ENCODE assay signal across 19 cellular contexts in the genomic region with DNA sequence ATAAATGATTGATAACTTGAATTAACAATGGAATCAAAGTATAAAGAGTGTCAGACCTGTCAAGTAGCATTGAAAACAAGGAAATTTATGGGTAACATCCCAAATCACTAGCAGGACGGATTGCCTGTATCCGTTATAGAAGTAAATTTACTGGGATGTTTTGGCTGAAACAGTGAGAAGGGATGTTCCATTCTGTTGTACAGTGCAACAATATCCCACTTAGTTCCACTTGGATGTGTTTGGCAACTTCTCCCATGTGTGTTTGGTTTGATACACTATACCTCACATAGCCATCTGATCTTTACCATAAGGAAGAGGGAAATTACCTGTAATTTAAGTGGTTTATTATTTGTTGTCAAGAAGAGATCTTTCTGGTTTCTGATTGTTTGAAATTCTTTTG.
DNase-seq lines count a peak whose midpoint lies in the region; ATAC-seq and TF ChIP-seq lines count a peak whose summit lies in the region.
"Had no signal": no experiment of that assay in that cellular context is flagged by ENCODE, and none has a peak within 500 bp of the region (broad histone marks: within the 10 kb centered on the region; RNA-seq: fewer than 3 reads in every experiment).

No MANE protein-coding gene starts in this region.

- no peak for TF ChIP-seq CTCF in dorsolateral prefrontal cortex (IDR thresholded peaks at IDR 0.05 in 54 of 56, conservative IDR thresholded peaks at IDR 0.05 in 2 of 56; ENCODE audit: low read depth in 1 of 56, partially characterized antibody in 56 of 56)

- no peak overlapping the region for H3K27ac ChIP-seq in dorsolateral prefrontal cortex

- no peaks in the 10 kb centered on the region for H3K27me3 ChIP-seq in dorsolateral prefrontal cortex
- H3K27me3 ChIP-seq: BE2C, MG63 had no signal

- DNase-seq in NCI-H2107 treated with DMSO at 0.1 percent for 48 hours (lab: John Stamatoyannopoulos, UW; ENCODE audit: unreplicated experiment): peak; percentile 60
- no peak for DNase-seq in NCI-H2107 (lab: John Stamatoyannopoulos, UW)
- peak; percentile 90 for DNase-seq in NCI-H2029 treated with DMSO at 0.1 percent for 48 hours (lab: John Stamatoyannopoulos, UW)
- DNase-seq in NCI-H748 (lab: John Stamatoyannopoulos, UW; ENCODE audit: unreplicated experiment): peak; percentile 72
- peak; percentile 11 for DNase-seq in renal cortical epithelial cell (ENCODE audit: low read depth)
- no peak for DNase-seq in NCI-H1048 (lab: John Stamatoyannopoulos, UW)
- DNase-seq in dorsolateral prefrontal cortex: no peak
- DNase-seq: 8988T; BE2C; CD4-positive, alpha-beta T cell; GF-D8; GOT3; MG63; NCI-H2171 treated with DMSO at 0.1 percent for 48 hours; NCI-H524 treated with DMSO at 0.1 percent for 48 hours; OCI-M1; RPMI8226; SIG-M5 had no signal

- ATAC-seq in HG03039 (IDR thresholded peaks at IDR 0.05; ENCODE audit: unreplicated experiment): no peak

- intact Hi-C loops in dorsolateral prefrontal cortex (cut with DNase I): no loop called here

- H3K4me3 ChIP-seq in dorsolateral prefrontal cortex: no peak overlapping the region
- H3K4me3 ChIP-seq: MG63 had no signal

Comparison
In these comparisons a context has a peak if more than half of its experiments do, and no peak if none do; other contexts are left out.
1. DNase-seq: peak in NCI-H2107 treated with DMSO at 0.1 percent for 48 hours (single experiment), NCI-H2029 treated with DMSO at 0.1 percent for 48 hours (single experiment), NCI-H748 (single experiment) and renal cortical epithelial cell (single experiment); none in NCI-H2107 (single experiment), NCI-H1048 (single experiment) and dorsolateral prefrontal cortex (0 of 10).